Comparison of ENCODE assay signal across 8 cellular contexts in genomic region chr5:40798856-40799210, GRCh38. TPM values are rescaled to one million over a fixed set of nuclear protein-coding genes. Genes with fewer than 3 reads are reported as not detected.
A peak's percentile ranks its signal among the peaks of the same experiment; 100 is the strongest.
DNase-seq lines count a peak whose midpoint lies in the region; ATAC-seq and TF ChIP-seq lines count a peak whose summit lies in the region.

No MANE protein-coding gene starts in this region.

- H3K9me3 Mint-ChIP-seq in activated CD8-positive, alpha-beta T cell treated with anti-CD3 and anti-CD28 coated beads for 36 hours = no peaks in the 10 kb centered on the region
- no peaks in the 10 kb centered on the region for H3K9me3 Mint-ChIP-seq in stimulated activated memory B cell treated with anti-CD40 and anti-IgM and Interleukin-4, amounts not matched to agents 10 μg/mL and 1 μg/mL and 100 μg/mL, for 72 hours

- TF ChIP-seq CTCF in HEK293 (tag by site-specific recombination; IDR thresholded peaks at IDR 0.05) = no peak
- TF ChIP-seq CTCF in activated CD8-positive, alpha-beta T cell treated with anti-CD3 and anti-CD28 coated beads for 36 hours (IDR thresholded peaks at IDR 0.05) = no peak

- H3K27ac ChIP-seq in HEK293 (ENCODE audit: extremely low read depth, low read depth, low read length) = peak overlapping the region; percentile 89; the same call in 1 of the 2 replicates

- H3K4me1 Mint-ChIP-seq in activated CD8-positive, alpha-beta T cell treated with anti-CD3 and anti-CD28 coated beads for 36 hours (ENCODE audit: low read depth) = peaks cover 33% of the 10 kb centered on the region
- H3K4me1 Mint-ChIP-seq in stimulated activated memory B cell treated with anti-CD40 and anti-IgM and Interleukin-4, amounts not matched to agents 10 μg/mL and 1 μg/mL and 100 μg/mL, for 72 hours = peaks cover 40% of the 10 kb centered on the region

- peaks cover 23% of the 10 kb centered on the region for H3K4me1 ChIP-seq in HEK293 (ENCODE audit: control insufficient read depth, insufficient read depth, low read length)

- POLR2A ChIA-PET in HEK293 (lab: Yijun Ruan, JAX) = interaction anchor here (0.6 to 1.5 kb wide), 10 partner anchors 9 to 126 kb away, joined by 3 to 8 read pairs (median 4); partner anchors contain the start of gene TTC33
- POLR2A ChIA-PET in activated CD8-positive, alpha-beta T cell treated with anti-CD3 and anti-CD28 coated beads for 36 hours (lab: Charles Lee) = interaction anchor here (0.8 to 1.0 kb wide), 2 partner anchors 12 to 24 kb away, joined by 3 read pairs; no protein-coding TSS in a partner anchor

- H3K9me3 ChIP-seq in HEK293 (ENCODE audit: control insufficient read depth, insufficient read depth, low read depth, low read length) = no peaks in the 10 kb centered on the region

- peak overlapping the region; percentile 80 for H3K4me3 Mint-ChIP-seq in activated CD8-positive, alpha-beta T cell treated with anti-CD3 and anti-CD28 coated beads for 36 hours
- peak overlapping the region; percentile 96 for H3K4me3 Mint-ChIP-seq in stimulated activated memory B cell treated with anti-CD40 and anti-IgM and Interleukin-4, amounts not matched to agents 10 μg/mL and 1 μg/mL and 100 μg/mL, for 72 hours

- TF ChIP-seq POLR2A in erythroblast (IDR thresholded peaks at IDR 0.05; ENCODE audit: low read length) = no peak

- peaks cover 4% of the 10 kb centered on the region for H3K27me3 Mint-ChIP-seq in activated CD8-positive, alpha-beta T cell treated with anti-CD3 and anti-CD28 coated beads for 36 hours
- H3K27me3 Mint-ChIP-seq in stimulated activated memory B cell treated with anti-CD40 and anti-IgM and Interleukin-4, amounts not matched to agents 10 μg/mL and 1 μg/mL and 100 μg/mL, for 72 hours = no peaks in the 10 kb centered on the region

- no peak for DNase-seq in activated CD8-positive, alpha-beta T cell treated with anti-CD3 and anti-CD28 coated beads for 36 hours
- no peak for DNase-seq in activated CD4-positive, CD25-positive, alpha-beta regulatory T cell (lab: John Stamatoyannopoulos, UW)
- no peak for DNase-seq in erythroblast (lab: John Stamatoyannopoulos, UW)

- peak overlapping the region; percentile 81 for H3K4me3 ChIP-seq in HEK293 (ENCODE audit: low read depth, low read length)
- H3K4me3 ChIP-seq in iPS-11a (ENCODE audit: low read depth, low read length) = peak overlapping the region; percentile 77

- peak overlapping the region; percentile 87 for H3K27ac Mint-ChIP-seq in activated CD8-positive, alpha-beta T cell treated with anti-CD3 and anti-CD28 coated beads for 36 hours
- peak overlapping the region; percentile 96 for H3K27ac Mint-ChIP-seq in stimulated activated memory B cell treated with anti-CD40 and anti-IgM and Interleukin-4, amounts not matched to agents 10 μg/mL and 1 μg/mL and 100 μg/mL, for 72 hours

- intact Hi-C loops in activated CD8-positive, alpha-beta T cell treated with anti-CD3 and anti-CD28 coated beads for 36 hours (cut with micrococcal nuclease) = no loop called here

- no peak for ATAC-seq in activated CD8-positive, alpha-beta T cell treated with anti-CD3 and anti-CD28 coated beads for 36 hours
- no peak for ATAC-seq in stimulated activated memory B cell treated with anti-CD40 and anti-IgM and Interleukin-4, amounts not matched to agents 10 μg/mL and 1 μg/mL and 100 μg/mL, for 72 hours
- ATAC-seq in HG02885 (IDR thresholded peaks at IDR 0.05; ENCODE audit: poor library complexity, unreplicated experiment) = no peak
- no peak for ATAC-seq in GM21786 (IDR thresholded peaks at IDR 0.05; ENCODE audit: unreplicated experiment)

- H3K36me3 ChIP-seq in HEK293 (ENCODE audit: control insufficient read depth in 2 of 2, insufficient read depth in 1 of 2, low read length in 2 of 2) = no peaks in the 10 kb centered on the region; a peak in 1 of 3 replicates

- CTCF ChIA-PET in HEK293 (lab: Yijun Ruan, JAX) = interaction anchor here (0.6 to 2.0 kb wide), 7 partner anchors 12 to 1085 kb away, joined by 3 to 5 read pairs (median 4); partner anchors contain the start of gene RPL37
- CTCF ChIA-PET in activated CD8-positive, alpha-beta T cell treated with anti-CD3 and anti-CD28 coated beads for 36 hours (lab: Charles Lee) = interaction anchor here (1.5 to 1.6 kb wide), 2 partner anchors 20 to 34 kb away, joined by 3 to 8 read pairs; no protein-coding TSS in a partner anchor

- peaks cover 23% of the 10 kb centered on the region for H3K36me3 Mint-ChIP-seq in activated CD8-positive, alpha-beta T cell treated with anti-CD3 and anti-CD28 coated beads for 36 hours (ENCODE audit: low read depth)
- H3K36me3 Mint-ChIP-seq in stimulated activated memory B cell treated with anti-CD40 and anti-IgM and Interleukin-4, amounts not matched to agents 10 μg/mL and 1 μg/mL and 100 μg/mL, for 72 hours = peaks cover 17% of the 10 kb centered on the region

TF ChIP-seq in HEK293, 187 proteins besides CTCF, POLR2A, EP300 and RAD21:
- TF ChIP-seq ZNF518A (tag by site-specific recombination; conservative IDR thresholded peaks at IDR 0.05; ENCODE audit: low read depth) (0 out of 2 replicates have a peak, but pooled peaks have one; percentile 1), SP7 (tag by site-specific recombination; IDR thresholded peaks at IDR 0.05) (no peak), ZNF391 (tag by site-specific recombination; IDR thresholded peaks at IDR 0.05; ENCODE audit: borderline replicate concordance, low read depth) (no peak), ZNF138 (tag by site-specific recombination; IDR thresholded peaks at IDR 0.05; ENCODE audit: borderline replicate concordance) (no peak), ZNF843 (tag by site-specific recombination; IDR thresholded peaks at IDR 0.05) (no peak), ZNF571 (tag by site-specific recombination; IDR thresholded peaks at IDR 0.05) (no peak)

RNA-seq across cellular contexts. Expression of gene PRKAA1, which starts 0.7 kb away (rescaled TPM):
- total RNA-seq in activated CD8-positive, alpha-beta T cell treated with anti-CD3 and anti-CD28 coated beads for 36 hours = 10 to 100 TPM; 33.8 to 35.2 TPM

RNA-seq across cellular contexts. Expression of gene RPL37, which starts 36.2 kb away (rescaled TPM):
- 1,000 to 10,000 TPM; 1,914 to 1,950 TPM for total RNA-seq in activated CD8-positive, alpha-beta T cell treated with anti-CD3 and anti-CD28 coated beads for 36 hours

RNA-seq across cellular contexts. Expression of gene CARD6, which starts 42.3 kb away (rescaled TPM):
- 1 to 10 TPM; 1.2 to 1.4 TPM for total RNA-seq in activated CD8-positive, alpha-beta T cell treated with anti-CD3 and anti-CD28 coated beads for 36 hours

RNA-seq across cellular contexts. Expression of gene TTC33, which starts 43.1 kb away (rescaled TPM):
- total RNA-seq in activated CD8-positive, alpha-beta T cell treated with anti-CD3 and anti-CD28 coated beads for 36 hours = 10 to 100 TPM; 21.4 to 21.5 TPM
